1 cellular context compared by ENCODE assay signal in the genomic region with DNA sequence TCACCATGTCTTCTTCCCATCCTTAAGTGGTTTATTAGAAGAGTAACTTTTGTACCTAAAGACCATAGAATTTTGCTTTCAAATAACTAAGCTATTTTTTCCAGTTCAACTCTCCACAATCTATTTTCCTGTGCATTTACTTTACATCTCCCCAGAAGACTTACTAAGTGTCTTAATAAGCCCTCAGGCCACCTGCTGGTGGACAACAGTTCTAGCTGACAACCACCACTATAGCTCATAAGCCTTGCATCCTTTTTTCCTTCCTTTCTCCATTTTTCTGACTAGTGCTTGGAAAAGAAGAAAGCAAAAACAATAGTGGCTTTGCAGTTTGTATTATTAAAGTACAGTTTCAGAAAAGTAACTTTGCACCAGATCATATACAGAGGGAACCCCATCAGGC.
TF ChIP-seq lines count a peak whose summit lies in the region.

No MANE protein-coding gene starts in this region.

TF ChIP-seq in SK-N-SH treated with all-trans-retinoic acid at 6 μM for 48 hours, 23 proteins besides CTCF, POLR2A, EP300 and RAD21 (continued from another document):
- TF ChIP-seq, protein P1, sequence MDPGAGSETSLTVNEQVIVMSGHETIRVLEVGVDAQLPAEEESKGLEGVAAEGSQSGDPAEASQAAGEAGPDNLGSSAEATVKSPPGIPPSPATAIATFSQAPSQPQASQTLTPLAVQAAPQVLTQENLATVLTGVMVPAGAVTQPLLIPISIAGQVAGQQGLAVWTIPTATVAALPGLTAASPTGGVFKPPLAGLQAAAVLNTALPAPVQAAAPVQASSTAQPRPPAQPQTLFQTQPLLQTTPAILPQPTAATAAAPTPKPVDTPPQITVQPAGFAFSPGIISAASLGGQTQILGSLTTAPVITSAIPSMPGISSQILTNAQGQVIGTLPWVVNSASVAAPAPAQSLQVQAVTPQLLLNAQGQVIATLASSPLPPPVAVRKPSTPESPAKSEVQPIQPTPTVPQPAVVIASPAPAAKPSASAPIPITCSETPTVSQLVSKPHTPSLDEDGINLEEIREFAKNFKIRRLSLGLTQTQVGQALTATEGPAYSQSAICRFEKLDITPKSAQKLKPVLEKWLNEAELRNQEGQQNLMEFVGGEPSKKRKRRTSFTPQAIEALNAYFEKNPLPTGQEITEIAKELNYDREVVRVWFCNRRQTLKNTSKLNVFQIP (CRISPR knock-in tag; IDR thresholded peaks at IDR 0.05; ENCODE audit: borderline replicate concordance, low read depth): no peak
- TF ChIP-seq, protein P2, sequence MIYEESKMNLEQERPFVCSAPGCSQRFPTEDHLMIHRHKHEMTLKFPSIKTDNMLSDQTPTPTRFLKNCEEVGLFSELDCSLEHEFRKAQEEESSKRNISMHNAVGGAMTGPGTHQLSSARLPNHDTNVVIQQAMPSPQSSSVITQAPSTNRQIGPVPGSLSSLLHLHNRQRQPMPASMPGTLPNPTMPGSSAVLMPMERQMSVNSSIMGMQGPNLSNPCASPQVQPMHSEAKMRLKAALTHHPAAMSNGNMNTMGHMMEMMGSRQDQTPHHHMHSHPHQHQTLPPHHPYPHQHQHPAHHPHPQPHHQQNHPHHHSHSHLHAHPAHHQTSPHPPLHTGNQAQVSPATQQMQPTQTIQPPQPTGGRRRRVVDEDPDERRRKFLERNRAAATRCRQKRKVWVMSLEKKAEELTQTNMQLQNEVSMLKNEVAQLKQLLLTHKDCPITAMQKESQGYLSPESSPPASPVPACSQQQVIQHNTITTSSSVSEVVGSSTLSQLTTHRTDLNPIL (CRISPR knock-in tag; IDR thresholded peaks at IDR 0.05; ENCODE audit: low read depth): no peak
- TF ChIP-seq ZNF8 (CRISPR knock-in tag; IDR thresholded peaks at IDR 0.05): no peak
- TF ChIP-seq ZFP30 (CRISPR knock-in tag; IDR thresholded peaks at IDR 0.05): no peak
- TF ChIP-seq ESRRG (CRISPR knock-in tag; IDR thresholded peaks at IDR 0.05): no peak
- no peak for TF ChIP-seq ZC3H10 (CRISPR knock-in tag; IDR thresholded peaks at IDR 0.05)
- TF ChIP-seq, protein P3, sequence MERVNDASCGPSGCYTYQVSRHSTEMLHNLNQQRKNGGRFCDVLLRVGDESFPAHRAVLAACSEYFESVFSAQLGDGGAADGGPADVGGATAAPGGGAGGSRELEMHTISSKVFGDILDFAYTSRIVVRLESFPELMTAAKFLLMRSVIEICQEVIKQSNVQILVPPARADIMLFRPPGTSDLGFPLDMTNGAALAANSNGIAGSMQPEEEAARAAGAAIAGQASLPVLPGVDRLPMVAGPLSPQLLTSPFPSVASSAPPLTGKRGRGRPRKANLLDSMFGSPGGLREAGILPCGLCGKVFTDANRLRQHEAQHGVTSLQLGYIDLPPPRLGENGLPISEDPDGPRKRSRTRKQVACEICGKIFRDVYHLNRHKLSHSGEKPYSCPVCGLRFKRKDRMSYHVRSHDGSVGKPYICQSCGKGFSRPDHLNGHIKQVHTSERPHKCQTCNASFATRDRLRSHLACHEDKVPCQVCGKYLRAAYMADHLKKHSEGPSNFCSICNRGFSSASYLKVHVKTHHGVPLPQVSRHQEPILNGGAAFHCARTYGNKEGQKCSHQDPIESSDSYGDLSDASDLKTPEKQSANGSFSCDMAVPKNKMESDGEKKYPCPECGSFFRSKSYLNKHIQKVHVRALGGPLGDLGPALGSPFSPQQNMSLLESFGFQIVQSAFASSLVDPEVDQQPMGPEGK (CRISPR knock-in tag; IDR thresholded peaks at IDR 0.05; ENCODE audit: borderline replicate concordance): no peak
- TF ChIP-seq ISL1 (CRISPR knock-in tag; IDR thresholded peaks at IDR 0.05): no peak
- no peak for TF ChIP-seq ARNTL (CRISPR knock-in tag; IDR thresholded peaks at IDR 0.05; ENCODE audit: borderline replicate concordance, low read depth)
